8 cellular contexts compared by ENCODE assay signal in the genomic region with DNA sequence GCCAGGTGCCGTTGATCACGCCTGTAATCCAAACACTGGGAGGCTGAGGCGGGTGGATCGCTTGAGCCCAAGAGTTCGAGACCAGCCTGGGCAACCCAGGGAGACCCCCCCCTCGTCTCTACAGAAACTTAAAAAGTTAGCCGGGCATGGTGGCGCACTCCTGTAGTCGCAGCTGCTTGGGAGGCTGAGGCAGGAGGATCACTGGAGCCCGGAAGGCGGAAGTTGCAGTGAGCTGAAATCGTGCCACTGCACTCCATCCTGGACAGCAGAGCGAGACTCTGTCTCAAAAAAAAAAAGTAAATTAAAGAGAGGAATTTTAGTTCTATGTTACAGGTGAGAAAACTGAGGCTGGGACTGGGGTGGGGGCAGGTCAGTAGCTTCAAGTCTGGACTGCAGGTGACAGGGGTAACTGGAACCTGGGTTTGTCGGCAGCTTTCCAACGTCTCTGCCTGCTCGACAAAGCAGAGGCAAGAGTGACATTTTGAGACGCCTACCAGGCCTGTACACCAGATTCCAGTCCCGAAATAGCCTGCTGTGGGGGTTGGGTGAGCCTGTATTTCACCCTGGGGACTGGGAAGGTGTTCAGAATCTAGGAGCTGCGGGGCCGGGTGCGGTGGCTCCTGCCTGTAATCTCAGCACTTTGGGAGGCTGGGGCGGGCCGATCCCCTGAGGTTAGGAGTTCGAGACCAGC. TPM values are rescaled to one million over a fixed set of nuclear protein-coding genes. Genes with fewer than 3 reads are reported as not detected.
DNase-seq lines count a peak whose midpoint lies in the region; ATAC-seq and TF ChIP-seq lines count a peak whose summit lies in the region.

No MANE protein-coding gene starts in this region.

- no peaks in the 10 kb centered on the region for H3K9me3 ChIP-seq in PC-9 (ENCODE audit: insufficient read depth, low read depth)

- H3K36me3 ChIP-seq in PC-9 (ENCODE audit: low read depth) = peaks cover 9% of the 10 kb centered on the region; the same call in 1 of the 2 replicates

- CTCF ChIA-PET in PC-9 (lab: Charles Lee) = no interaction called here

- H3K27me3 ChIP-seq in PC-9 (ENCODE audit: insufficient read depth, low read depth) = no peaks in the 10 kb centered on the region

- peak overlapping the region; percentile 95 for H3K4me2 ChIP-seq in PC-9

- peak overlapping the region; percentile 95 for H3K4me3 ChIP-seq in PC-9
- H3K4me3 ChIP-seq in epithelial cell of proximal tubule (ENCODE audit: low read depth, low read length) = peak overlapping the region; percentile 98

- BruUV-seq in PC-9 (replicated peaks; lab: Mats Ljungman, UMichigan) = no TSS peak

- no peaks in the 10 kb centered on the region for H3K9me3 Mint-ChIP-seq in nephron

- H3K4me1 Mint-ChIP-seq in nephron = peaks cover 41% of the 10 kb centered on the region

- intact Hi-C loops in PC-9 (cut with micrococcal nuclease; ENCODE audit: unreplicated experiment) = loop anchor here (1.0 kb wide), 1 partner anchor 11 kb away; no protein-coding TSS in a partner anchor

- no peak for TF ChIP-seq CTCF in PC-9 (conservative IDR thresholded peaks at IDR 0.05)
- no peak for TF ChIP-seq CTCF in epithelial cell of proximal tubule (conservative IDR thresholded peaks at IDR 0.05; ENCODE audit: low read depth, low read length)
- no peak for TF ChIP-seq CTCF in nephron (IDR thresholded peaks at IDR 0.05; ENCODE audit: unreplicated experiment in 3 of 3)

- no peak for ATAC-seq in HG02623 (IDR thresholded peaks at IDR 0.05; ENCODE audit: unreplicated experiment)

- no peaks in the 10 kb centered on the region for H3K27me3 Mint-ChIP-seq in nephron (ENCODE audit: low read depth)

- H3K4me3 Mint-ChIP-seq in nephron = peak overlapping the region; percentile 95 to 97 (median 95)

- H3K36me3 Mint-ChIP-seq in nephron (ENCODE audit: low read depth) = peaks cover 33% of the 10 kb centered on the region

- no peak overlapping the region for H3K27ac ChIP-seq in PC-9

- H4K20me1 ChIP-seq in PC-9 (ENCODE audit: insufficient read depth) = 0 out of 2 replicates have a peak, but pooled peaks cover 4% of the 10 kb centered on the region

- H3K4me1 ChIP-seq in PC-9 (replicated peaks; ENCODE audit: insufficient read depth) = peaks cover 24% of the 10 kb centered on the region

- POLR2A ChIA-PET in PC-9 (lab: Charles Lee; ENCODE audit: unreplicated experiment) = interaction anchor here (0.6 kb wide), 1 partner anchor 218 kb away, joined by 3 read pairs; no protein-coding TSS in a partner anchor

- H3K27ac Mint-ChIP-seq in nephron = peak overlapping the region; percentile 77 to 96 (median 94)

- peaks cover 30% of the 10 kb centered on the region; the same call in 1 of the 2 replicates for H3F3A ChIP-seq in PC-9 (ENCODE audit: insufficient read depth, low read depth)

- peak overlapping the region; percentile 98 for H2AFZ ChIP-seq in PC-9

- DNase-seq in AG20443 (ENCODE audit: low spot score) (peak; percentile 44), PC-9 (no peak), epithelial cell of proximal tubule (ENCODE audit: low read depth) (no peak), SW480 (ENCODE audit: low spot score) (no peak), CD1c-positive myeloid dendritic cell (ENCODE audit: extremely low spot score) (no peak)
- DNase-seq in activated CD4-positive, alpha-beta T cell treated with anti-CD3 and anti-CD28 coated beads for 4 hours = no peak

- H3K9me2 ChIP-seq in PC-9 (ENCODE audit: insufficient read depth) = no peaks in the 10 kb centered on the region

- peaks cover 23% of the 10 kb centered on the region for H3K79me2 ChIP-seq in PC-9 (ENCODE audit: low read depth)

RNA-seq across cellular contexts. Expression of a gene that starts 1.2 kb away (rescaled TPM):
- total RNA-seq in PC-9 (2021) (186 TPM in 2 replicates), epithelial cell of proximal tubule (165 and 265 TPM in 2 replicates)

RNA-seq across cellular contexts. Expression of a gene that starts 24.7 kb away (rescaled TPM):
- total RNA-seq in PC-9 (2021) = not detected in 2 replicates
- not detected in 2 replicates for total RNA-seq in epithelial cell of proximal tubule

RNA-seq across cellular contexts. Expression of a gene that starts 34.3 kb away (rescaled TPM):
- total RNA-seq in PC-9 (2021) (225 and 296 TPM in 2 replicates), epithelial cell of proximal tubule (192 and 247 TPM in 2 replicates)

RNA-seq across cellular contexts. Expression of a gene that starts 42.1 kb away (rescaled TPM):
- total RNA-seq in PC-9 (2021) = not detected in 2 replicates
- not detected in 2 replicates for total RNA-seq in epithelial cell of proximal tubule
